Comparison of ENCODE assay signal across 25 cellular contexts in the genomic region with DNA sequence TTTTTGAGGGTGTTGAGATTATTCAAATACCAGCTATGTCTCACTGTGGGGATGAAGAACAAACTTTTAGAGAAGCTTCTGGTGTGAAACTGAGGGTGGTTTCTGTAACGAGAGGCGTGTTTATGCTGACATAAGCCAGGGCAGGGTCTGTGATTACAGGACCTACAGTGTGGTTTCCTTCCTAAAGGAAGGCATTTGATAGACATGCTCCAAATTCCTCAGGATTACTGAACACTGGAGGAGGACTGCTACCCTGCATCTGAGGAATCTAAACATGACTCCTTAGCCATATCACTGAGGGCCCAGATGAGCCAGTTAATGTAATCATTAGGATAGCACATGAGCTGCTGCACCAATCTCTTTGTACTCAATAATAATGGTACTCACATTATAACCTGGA.
DNase-seq lines count a peak whose midpoint lies in the region; ATAC-seq and TF ChIP-seq lines count a peak whose summit lies in the region.
"Had no signal": no experiment of that assay in that cellular context is flagged by ENCODE, and none has a peak within 500 bp of the region (broad histone marks: within the 10 kb centered on the region; RNA-seq: fewer than 3 reads in every experiment).

No MANE protein-coding gene starts in this region.

- peaks cover 32% of the 10 kb centered on the region for H3K4me1 Mint-ChIP-seq in chondrocyte (ENCODE audit: low read depth)
- H3K4me1 Mint-ChIP-seq in stimulated activated effector memory CD8-positive, alpha-beta T cell treated with anti-CD3 and anti-CD28 coated beads, Interleukin-12 subunit alpha, Interleukin-12 subunit beta, amount 100 ng/mL, for 72 hours: no peaks in the 10 kb centered on the region
- H3K4me1 Mint-ChIP-seq: activated B cell treated with CpG ODN at 0.5 μM for 24 hours; stimulated activated naive B cell treated with anti-CD40 and anti-IgM and Interleukin-4, amounts not matched to agents 10 μg/mL and 1 μg/mL and 100 μg/mL, for 72 hours had no signal

- no peak overlapping the region for H2AFZ ChIP-seq in Loucy (ENCODE audit: low read length)

- intact Hi-C loops in head of caudate nucleus (cut with DNase I) (no loop called here), posterior cingulate gyrus (cut with DNase I) (no loop called here), body of pancreas (cut with DNase I) (no loop called here)

- H3K27ac Mint-ChIP-seq in chondrocyte (ENCODE audit: unreplicated experiment): peak overlapping the region; percentile 38
- no peak overlapping the region for H3K27ac Mint-ChIP-seq in stimulated activated effector memory CD8-positive, alpha-beta T cell treated with anti-CD3 and anti-CD28 coated beads, Interleukin-12 subunit alpha, Interleukin-12 subunit beta, amount 100 ng/mL, for 72 hours
- H3K27ac Mint-ChIP-seq: activated B cell treated with CpG ODN at 0.5 μM for 24 hours; activated naive CD4-positive, alpha-beta T cell treated with anti-CD3 and anti-CD28 coated beads for 36 hours; CD8-positive, alpha-beta T cell; effector memory CD8-positive, alpha-beta T cell; stimulated activated naive B cell treated with anti-CD40 and anti-IgM and Interleukin-4, amounts not matched to agents 10 μg/mL and 1 μg/mL and 100 μg/mL, for 72 hours had no signal

- peak overlapping the region; percentile 55 for H3K4me2 ChIP-seq in Loucy (ENCODE audit: low read depth, low read length, poor library complexity, severe bottlenecking)
- H3K4me2 ChIP-seq: A549 had no signal

- H3K4me3 Mint-ChIP-seq in chondrocyte (ENCODE audit: unreplicated experiment): no peak overlapping the region
- no peak overlapping the region for H3K4me3 Mint-ChIP-seq in stimulated activated effector memory CD8-positive, alpha-beta T cell treated with anti-CD3 and anti-CD28 coated beads, Interleukin-12 subunit alpha, Interleukin-12 subunit beta, amount 100 ng/mL, for 72 hours
- H3K4me3 Mint-ChIP-seq: activated B cell treated with CpG ODN at 0.5 μM for 24 hours; activated naive CD4-positive, alpha-beta T cell treated with anti-CD3 and anti-CD28 coated beads for 36 hours; CD8-positive, alpha-beta T cell; effector memory CD8-positive, alpha-beta T cell; stimulated activated naive B cell treated with anti-CD40 and anti-IgM and Interleukin-4, amounts not matched to agents 10 μg/mL and 1 μg/mL and 100 μg/mL, for 72 hours had no signal

- no peaks in the 10 kb centered on the region for H4K20me1 ChIP-seq in Loucy (ENCODE audit: insufficient read depth, low read length, poor library complexity, severe bottlenecking)

- H3K9me3 ChIP-seq in Loucy (ENCODE audit: insufficient read depth, low read depth, low read length): no peaks in the 10 kb centered on the region
- no peaks in the 10 kb centered on the region for H3K9me3 ChIP-seq in body of pancreas
- H3K9me3 ChIP-seq: A549, ovary, Peyer's patch, transverse colon had no signal

- DNase-seq in A172 (ENCODE audit: low spot score) (peak; percentile 51), chondrocyte (ENCODE audit: low spot score) (no peak), left kidney (ENCODE audit: low read depth, low spot score) (peak; percentile 55), head of caudate nucleus (no peak), posterior cingulate gyrus (no peak), body of pancreas (no peak)
- no peak for DNase-seq in stimulated activated effector memory CD8-positive, alpha-beta T cell treated with anti-CD3 and anti-CD28 coated beads, Interleukin-12 subunit alpha, Interleukin-12 subunit beta, amount 100 ng/mL, for 72 hours (ENCODE audit: low spot score in 2 of 2)
- DNase-seq: activated B cell treated with CpG ODN at 0.5 μM for 24 hours; activated naive CD4-positive, alpha-beta T cell treated with anti-CD3 and anti-CD28 coated beads for 36 hours; CD8-positive, alpha-beta T cell; effector memory CD8-positive, alpha-beta T cell; GOT3; midbrain; MV-4-11; NCI-H2029; NCI-H774; ovary; Peyer's patch; stimulated activated naive B cell treated with anti-CD40 and anti-IgM and Interleukin-4, amounts not matched to agents 10 μg/mL and 1 μg/mL and 100 μg/mL, for 72 hours; T-helper 1 cell; transverse colon had no signal

- H3K79me2 ChIP-seq in Loucy (ENCODE audit: insufficient read depth, low read length): no peaks in the 10 kb centered on the region

- TF ChIP-seq CTCF in Loucy (conservative IDR thresholded peaks at IDR 0.05; ENCODE audit: low read length) (no peak), chondrocyte (IDR thresholded peaks at IDR 0.05) (no peak), body of pancreas (IDR thresholded peaks at IDR 0.05) (no peak)

- no peak for ATAC-seq in stimulated activated effector memory CD8-positive, alpha-beta T cell treated with anti-CD3 and anti-CD28 coated beads, Interleukin-12 subunit alpha, Interleukin-12 subunit beta, amount 100 ng/mL, for 72 hours
- ATAC-seq in body of pancreas: no peak
- ATAC-seq: A549; CD8-positive, alpha-beta T cell; effector memory CD8-positive, alpha-beta T cell; foreskin keratinocyte; stimulated activated naive B cell treated with anti-CD40 and anti-IgM and Interleukin-4, amounts not matched to agents 10 μg/mL and 1 μg/mL and 100 μg/mL, for 72 hours had no signal

- peaks cover 7% of the 10 kb centered on the region for H3K36me3 Mint-ChIP-seq in chondrocyte (ENCODE audit: low read depth)
- no peaks in the 10 kb centered on the region for H3K36me3 Mint-ChIP-seq in stimulated activated effector memory CD8-positive, alpha-beta T cell treated with anti-CD3 and anti-CD28 coated beads, Interleukin-12 subunit alpha, Interleukin-12 subunit beta, amount 100 ng/mL, for 72 hours
- H3K36me3 Mint-ChIP-seq: CD8-positive, alpha-beta T cell; stimulated activated naive B cell treated with anti-CD40 and anti-IgM and Interleukin-4, amounts not matched to agents 10 μg/mL and 1 μg/mL and 100 μg/mL, for 72 hours had no signal

- no peak overlapping the region for H3K4me3 ChIP-seq in Loucy (ENCODE audit: low read length, poor library complexity, severe bottlenecking)
- no peak overlapping the region for H3K4me3 ChIP-seq in body of pancreas
- H3K4me3 ChIP-seq: A549, ovary, Peyer's patch, skin epidermis, transverse colon had no signal

- no peak for TF ChIP-seq POLR2A in body of pancreas (IDR thresholded peaks at IDR 0.05)

- H3K27ac ChIP-seq in body of pancreas: no peak overlapping the region
- H3K27ac ChIP-seq: A549, foreskin keratinocyte, ovary, Peyer's patch, skin epidermis, transverse colon had no signal

- H3K9me2 ChIP-seq in Loucy (replicated peaks; ENCODE audit: low read depth, low read length): no peaks in the 10 kb centered on the region

- H3K9ac ChIP-seq in Loucy (ENCODE audit: low read depth, low read length, poor library complexity, severe bottlenecking): no peak overlapping the region

- H3K27me3 ChIP-seq in Loucy (ENCODE audit: insufficient read depth, low read length, poor library complexity, severe bottlenecking) (no peaks in the 10 kb centered on the region), body of pancreas (no peaks in the 10 kb centered on the region)
- H3K27me3 ChIP-seq: ovary, Peyer's patch, transverse colon had no signal

- WGBS in body of pancreas, 2 donors: 90% methylated on average over 2 of the region's 2 CpGs

- H3K27me3 Mint-ChIP-seq in chondrocyte (ENCODE audit: low read depth): no peaks in the 10 kb centered on the region

- H3F3A ChIP-seq in Loucy (ENCODE audit: low read depth): no peaks in the 10 kb centered on the region

- H3K4me1 ChIP-seq in Loucy (ENCODE audit: insufficient read depth, low read length, poor library complexity, severe bottlenecking) (peaks cover 29% of the 10 kb centered on the region), body of pancreas (no peaks in the 10 kb centered on the region)
- H3K4me1 ChIP-seq: A549, foreskin keratinocyte, Peyer's patch, transverse colon had no signal

- no peaks in the 10 kb centered on the region for H3K9me3 Mint-ChIP-seq in chondrocyte (ENCODE audit: low read depth)
- H3K9me3 Mint-ChIP-seq in stimulated activated effector memory CD8-positive, alpha-beta T cell treated with anti-CD3 and anti-CD28 coated beads, Interleukin-12 subunit alpha, Interleukin-12 subunit beta, amount 100 ng/mL, for 72 hours: no peaks in the 10 kb centered on the region
- H3K9me3 Mint-ChIP-seq: activated B cell treated with CpG ODN at 0.5 μM for 24 hours; activated naive CD4-positive, alpha-beta T cell treated with anti-CD3 and anti-CD28 coated beads for 36 hours; CD8-positive, alpha-beta T cell; effector memory CD8-positive, alpha-beta T cell; stimulated activated naive B cell treated with anti-CD40 and anti-IgM and Interleukin-4, amounts not matched to agents 10 μg/mL and 1 μg/mL and 100 μg/mL, for 72 hours had no signal

- H3K36me3 ChIP-seq in Loucy (ENCODE audit: insufficient read depth, low read length): no peaks in the 10 kb centered on the region
- no peaks in the 10 kb centered on the region for H3K36me3 ChIP-seq in body of pancreas (replicated peaks in 1 of 2; ENCODE audit: insufficient read depth in 1 of 2, low read depth in 2 of 2)
- H3K36me3 ChIP-seq: ovary, Peyer's patch, transverse colon had no signal

Comparison
In these comparisons a context has a peak if more than half of its experiments do, and no peak if none do; other contexts are left out.
1. DNase-seq: peak in A172 (single experiment) and left kidney (single experiment); none in chondrocyte (single experiment), head of caudate nucleus (0 of 42), posterior cingulate gyrus (0 of 10), stimulated activated effector memory CD8-positive, alpha-beta T cell treated with anti-CD3 and anti-CD28 coated beads, Interleukin-12 subunit alpha, Interleukin-12 subunit beta, amount 100 ng/mL, for 72 hours (0 of 2) and body of pancreas (0 of 4).